8 cellular contexts compared by ENCODE assay signal in genomic region chr1:116418091-116418830, GRCh38. TPM values are rescaled to one million over a fixed set of nuclear protein-coding genes. Genes with fewer than 3 reads are reported as not detected.
A peak's percentile ranks its signal among the peaks of the same experiment; 100 is the strongest.
DNase-seq lines count a peak whose midpoint lies in the region; ATAC-seq, FAIRE-seq and TF ChIP-seq lines count a peak whose summit lies in the region.

No MANE protein-coding gene starts in this region.

- DNase-seq in SIG-M5 treated with dmso at 0.1 percent for 504 hours (lab: John Stamatoyannopoulos, UW; ENCODE audit: unreplicated experiment) (peak; percentile 72), SIG-M5 (lab: John Stamatoyannopoulos, UW) (no peak), NCI-H2107 treated with DMSO at 0.1 percent for 48 hours (lab: John Stamatoyannopoulos, UW; ENCODE audit: unreplicated experiment) (peak; percentile 62), WERI-Rb-1 (peak; percentile 89), bronchial epithelial cell (ENCODE audit: low read depth) (peak; percentile 51), iris pigment epithelial cell (ENCODE audit: low read depth) (peak; percentile 83)
- DNase-seq in stimulated activated CD4-positive, alpha-beta T cell treated with anti-CD3 and anti-CD28 coated beads, Interleukin-12 subunit alpha, Interleukin-12 subunit beta, amount 100 ng/mL, for 24 hours (ENCODE audit: low read depth in 2 of 2): peak; percentile 77 to 81

- peak overlapping the region; percentile 96 for H3K4me3 ChIP-seq in WERI-Rb-1 (ENCODE audit: low read depth, low read length)
- peak overlapping the region; percentile 54 for H3K4me3 ChIP-seq in bronchial epithelial cell (ENCODE audit: low read depth, low read length)

- no peak for FAIRE-seq in bronchial epithelial cell (lab: Jason Lieb, UNC)

- H3K27ac ChIP-seq in WERI-Rb-1: peak overlapping the region; percentile 79

- ATAC-seq in HG02981 (IDR thresholded peaks at IDR 0.05; ENCODE audit: unreplicated experiment): peak; percentile 87

- no peak for TF ChIP-seq CTCF in WERI-Rb-1 (IDR thresholded peaks at IDR 0.05; ENCODE audit: low read depth, low read length)
- no peak for TF ChIP-seq CTCF in bronchial epithelial cell (IDR thresholded peaks at IDR 0.05; ENCODE audit: insufficient read depth, low read length, severe bottlenecking)

- no peaks in the 10 kb centered on the region for H3K9me3 ChIP-seq in WERI-Rb-1 (ENCODE audit: severe bottlenecking)

- H3K27me3 ChIP-seq in WERI-Rb-1 (ENCODE audit: insufficient read depth, low read depth, severe bottlenecking) (no peaks in the 10 kb centered on the region), bronchial epithelial cell (ENCODE audit: control insufficient read depth, insufficient read depth, low read length) (no peaks in the 10 kb centered on the region)

- no peaks in the 10 kb centered on the region; the same call in 1 of the 2 replicates for H3K36me3 ChIP-seq in WERI-Rb-1
- H3K36me3 ChIP-seq in bronchial epithelial cell (ENCODE audit: control insufficient read depth, insufficient read depth, low read length): no peaks in the 10 kb centered on the region

RNA-seq across cellular contexts. Expression of gene ATP1A1, which starts 45.2 kb away (rescaled TPM):
- total RNA-seq in bronchial epithelial cell: 123 and 177 TPM in 2 replicates
